Comparison of ENCODE assay signal across 9 cellular contexts in the genomic region with DNA sequence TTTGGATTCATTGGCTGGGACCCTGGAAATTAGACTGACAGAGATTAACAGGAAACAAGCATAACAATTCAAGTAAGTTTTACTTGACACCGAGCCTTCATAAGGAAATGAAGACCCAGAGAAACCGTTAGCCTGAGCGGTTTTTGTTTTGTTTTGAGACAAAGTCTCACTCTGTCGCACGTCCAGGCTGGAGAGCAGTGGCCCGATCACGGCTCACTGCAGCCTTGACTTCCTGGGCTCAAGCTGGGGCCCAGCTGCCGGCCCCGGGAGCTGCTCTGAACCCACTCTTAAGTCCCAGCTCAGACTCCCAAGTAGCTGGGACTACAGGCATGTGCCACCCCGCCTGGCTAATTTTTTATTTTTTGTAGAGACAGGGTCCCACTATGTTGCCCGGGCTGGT.
A peak's percentile ranks its signal among the peaks of the same experiment; 100 is the strongest.
DNase-seq lines count a peak whose midpoint lies in the region; ATAC-seq and TF ChIP-seq lines count a peak whose summit lies in the region.
"Had no signal": no experiment of that assay in that cellular context is flagged by ENCODE, and none has a peak within 500 bp of the region (broad histone marks: within the 10 kb centered on the region; RNA-seq: fewer than 3 reads in every experiment).

No MANE protein-coding gene starts in this region.

- DNase-seq in activated naive CD8-positive, alpha-beta T cell treated with anti-CD3 and anti-CD28 coated beads, Interleukin-2, amount 10 ng/mL, durations not matched to agents 7 days and 5 days = peak; percentile 54
- DNase-seq in osteocyte (ENCODE audit: extremely low spot score, unreplicated experiment) = no peak
- no peak for DNase-seq in foreskin keratinocyte
- DNase-seq: tibial artery had no signal

- H3K4me3 Mint-ChIP-seq in activated naive CD8-positive, alpha-beta T cell treated with anti-CD3 and anti-CD28 coated beads, Interleukin-2, amount 10 ng/mL, durations not matched to agents 7 days and 5 days = peak overlapping the region; percentile 82
- H3K4me3 Mint-ChIP-seq in osteocyte (ENCODE audit: unreplicated experiment) = no peak overlapping the region

- H3K27ac ChIP-seq in foreskin keratinocyte = no peak overlapping the region
- H3K27ac ChIP-seq: tibial artery had no signal

- H3K9me3 Mint-ChIP-seq in activated naive CD8-positive, alpha-beta T cell treated with anti-CD3 and anti-CD28 coated beads, Interleukin-2, amount 10 ng/mL, durations not matched to agents 7 days and 5 days = no peaks in the 10 kb centered on the region
- H3K9me3 Mint-ChIP-seq in osteocyte (ENCODE audit: unreplicated experiment) = no peaks in the 10 kb centered on the region

- H3K4me1 Mint-ChIP-seq in activated naive CD8-positive, alpha-beta T cell treated with anti-CD3 and anti-CD28 coated beads, Interleukin-2, amount 10 ng/mL, durations not matched to agents 7 days and 5 days = peaks cover 82% of the 10 kb centered on the region
- H3K4me1 Mint-ChIP-seq in osteocyte (ENCODE audit: unreplicated experiment) = peaks cover 72% of the 10 kb centered on the region

- H3K27me3 ChIP-seq in foreskin keratinocyte = no peaks in the 10 kb centered on the region
- H3K27me3 ChIP-seq: tibial artery had no signal

- POLR2A ChIA-PET in activated naive CD8-positive, alpha-beta T cell treated with anti-CD3 and anti-CD28 coated beads, Interleukin-2, amount 10 ng/mL, durations not matched to agents 7 days and 5 days (lab: Charles Lee) = interaction anchor here (0.9 to 7.5 kb wide), 6 partner anchors 9 to 62 kb away, joined by 3 to 123 read pairs (median 21); no protein-coding TSS in a partner anchor

- peak; percentile 42 for ATAC-seq in GM18511 (IDR thresholded peaks at IDR 0.05; ENCODE audit: unreplicated experiment)
- peak; percentile 38 for ATAC-seq in HG03097 (IDR thresholded peaks at IDR 0.05; ENCODE audit: low FRiP score, unreplicated experiment)
- ATAC-seq in activated naive CD8-positive, alpha-beta T cell treated with anti-CD3 and anti-CD28 coated beads, Interleukin-2, amount 10 ng/mL, durations not matched to agents 7 days and 5 days (ENCODE audit: low read depth) = peak; percentile 34
- ATAC-seq in GM19395 (IDR thresholded peaks at IDR 0.05; ENCODE audit: unreplicated experiment) = no peak
- no peak for ATAC-seq in activated CD4-positive, CD25-positive, alpha-beta regulatory T cell treated with anti-CD3 and anti-CD28 coated beads, Interleukin-2, amount 50 U/mL, for 24 hours
- ATAC-seq in foreskin keratinocyte = no peak
- ATAC-seq in GM18519 (IDR thresholded peaks at IDR 0.05; ENCODE audit: low FRiP score, unreplicated experiment) = no peak

- H3K27me3 Mint-ChIP-seq in activated naive CD8-positive, alpha-beta T cell treated with anti-CD3 and anti-CD28 coated beads, Interleukin-2, amount 10 ng/mL, durations not matched to agents 7 days and 5 days = no peaks in the 10 kb centered on the region
- H3K27me3 Mint-ChIP-seq in osteocyte (ENCODE audit: unreplicated experiment) = no peaks in the 10 kb centered on the region

- TF ChIP-seq CTCF in osteocyte (IDR thresholded peaks at IDR 0.05) (no peak), foreskin keratinocyte (conservative IDR thresholded peaks at IDR 0.05) (no peak)

- H3K27ac Mint-ChIP-seq in activated naive CD8-positive, alpha-beta T cell treated with anti-CD3 and anti-CD28 coated beads, Interleukin-2, amount 10 ng/mL, durations not matched to agents 7 days and 5 days = peak overlapping the region; percentile 97
- peak overlapping the region; percentile 45 for H3K27ac Mint-ChIP-seq in osteocyte (ENCODE audit: unreplicated experiment)

- peaks cover 13% of the 10 kb centered on the region for H3K4me1 ChIP-seq in foreskin keratinocyte

- peaks cover 32% of the 10 kb centered on the region for H3K36me3 Mint-ChIP-seq in activated naive CD8-positive, alpha-beta T cell treated with anti-CD3 and anti-CD28 coated beads, Interleukin-2, amount 10 ng/mL, durations not matched to agents 7 days and 5 days
- peaks cover 9% of the 10 kb centered on the region for H3K36me3 Mint-ChIP-seq in osteocyte (ENCODE audit: unreplicated experiment)

Comparison
In these comparisons a context has a peak if more than half of its experiments do, and no peak if none do; other contexts are left out.
1. ATAC-seq: peak in GM18511 (single experiment), HG03097 (single experiment) and activated naive CD8-positive, alpha-beta T cell treated with anti-CD3 and anti-CD28 coated beads, Interleukin-2, amount 10 ng/mL, durations not matched to agents 7 days and 5 days (single experiment); none in GM19395 (single experiment), activated CD4-positive, CD25-positive, alpha-beta regulatory T cell treated with anti-CD3 and anti-CD28 coated beads, Interleukin-2, amount 50 U/mL, for 24 hours (0 of 2), foreskin keratinocyte (single experiment) and GM18519 (single experiment).